In genomic region chr7:13476881-13477444, GRCh38 we compare ENCODE assay signal across 21 cellular contexts.
A peak's percentile ranks its signal among the peaks of the same experiment; 100 is the strongest.
DNase-seq lines count a peak whose midpoint lies in the region; ATAC-seq and TF ChIP-seq lines count a peak whose summit lies in the region.
"Had no signal": no experiment of that assay in that cellular context is flagged by ENCODE, and none has a peak within 500 bp of the region (broad histone marks: within the 10 kb centered on the region; RNA-seq: fewer than 3 reads in every experiment).

No MANE protein-coding gene starts in this region.

- peak overlapping the region; percentile 30; the same call in 1 of the 2 replicates for H2AFZ ChIP-seq in GM23248

- BruUV-seq in Panc1 (replicated peaks; lab: Mats Ljungman, UMichigan) = no TSS peak

- no peaks in the 10 kb centered on the region for H3K27me3 ChIP-seq in GM23248 (replicated peaks; ENCODE audit: insufficient read depth)
- H3K27me3 ChIP-seq in Panc1 (ENCODE audit: control insufficient read depth, insufficient read depth, low read length) = no peaks in the 10 kb centered on the region
- H3K27me3 ChIP-seq: gastrocnemius medialis had no signal

- WGBS in GM23248 (ENCODE audit: low coverage in 1 of 2, low lambda C conversion rate in 2 of 2, missing lambda C conversion rate in 2 of 2), 2 experiments = 24 to 45% methylated on average over 2 of the region's 2 CpGs

- no peak for ATAC-seq in Panc1
- ATAC-seq in activated CD8-positive, alpha-beta T cell treated with anti-CD3 and anti-CD28 coated beads for 36 hours = no peak
- ATAC-seq: gastrocnemius medialis; naive thymus-derived CD8-positive, alpha-beta T cell; stimulated activated naive B cell treated with anti-CD40 and anti-IgM and Interleukin-4, amounts not matched to agents 10 μg/mL and 1 μg/mL and 100 μg/mL, for 72 hours; T-cell had no signal

- H3K27me3 Mint-ChIP-seq in activated CD8-positive, alpha-beta T cell treated with anti-CD3 and anti-CD28 coated beads for 36 hours = no peaks in the 10 kb centered on the region
- H3K27me3 Mint-ChIP-seq: activated T-cell treated with anti-CD3 and anti-CD28 coated beads, Interleukin-2, amount 50 U/mL, for 24 hours; naive thymus-derived CD8-positive, alpha-beta T cell; stimulated activated naive B cell treated with anti-CD40 and anti-IgM and Interleukin-4, amounts not matched to agents 10 μg/mL and 1 μg/mL and 100 μg/mL, for 72 hours; T-cell had no signal

- H4K20me1 ChIP-seq in GM23248 (ENCODE audit: insufficient read depth) = no peaks in the 10 kb centered on the region

- H3K9me2 ChIP-seq in GM23248 (ENCODE audit: insufficient read depth) = no peaks in the 10 kb centered on the region

- H3K9me3 Mint-ChIP-seq in activated CD8-positive, alpha-beta T cell treated with anti-CD3 and anti-CD28 coated beads for 36 hours = peaks cover 3% of the 10 kb centered on the region
- H3K9me3 Mint-ChIP-seq: activated naive CD4-positive, alpha-beta T cell treated with anti-CD3 and anti-CD28 coated beads for 36 hours; activated T-cell treated with anti-CD3 and anti-CD28 coated beads, Interleukin-2, amount 50 U/mL, for 24 hours; stimulated activated naive B cell treated with anti-CD40 and anti-IgM and Interleukin-4, amounts not matched to agents 10 μg/mL and 1 μg/mL and 100 μg/mL, for 72 hours had no signal

- H3K4me1 ChIP-seq in GM23248 (ENCODE audit: insufficient read depth) = no peaks in the 10 kb centered on the region
- no peaks in the 10 kb centered on the region for H3K4me1 ChIP-seq in Panc1 (ENCODE audit: control insufficient read depth, insufficient read depth, low read length)
- H3K4me1 ChIP-seq: gastrocnemius medialis had no signal

- no peak overlapping the region for H3K4me2 ChIP-seq in GM23248 (ENCODE audit: unreplicated experiment)

- no peak overlapping the region for H3K9ac ChIP-seq in GM23248

- H3K27ac ChIP-seq in 22Rv1 (no peak overlapping the region), GM23248 (no peak overlapping the region), Panc1 (ENCODE audit: low read length) (no peak overlapping the region)
- H3K27ac ChIP-seq: gastrocnemius medialis had no signal

- no peak overlapping the region for H3K4me3 ChIP-seq in GM23248
- H3K4me3 ChIP-seq in Panc1 (ENCODE audit: low read depth in 2 of 2, low read length in 2 of 2) = no peak overlapping the region
- H3K4me3 ChIP-seq in epithelial cell of proximal tubule (ENCODE audit: low read depth, low read length) = no peak overlapping the region
- H3K4me3 ChIP-seq: gastrocnemius medialis had no signal

- H3K36me3 ChIP-seq in GM23248 (ENCODE audit: low read depth) = no peaks in the 10 kb centered on the region
- H3K36me3 ChIP-seq in Panc1 (ENCODE audit: control insufficient read depth, insufficient read depth, low read length) = no peaks in the 10 kb centered on the region
- H3K36me3 ChIP-seq: gastrocnemius medialis had no signal

- no peaks in the 10 kb centered on the region for H3K4me1 Mint-ChIP-seq in activated CD8-positive, alpha-beta T cell treated with anti-CD3 and anti-CD28 coated beads for 36 hours (ENCODE audit: low read depth)
- H3K4me1 Mint-ChIP-seq: naive thymus-derived CD8-positive, alpha-beta T cell; stimulated activated naive B cell treated with anti-CD40 and anti-IgM and Interleukin-4, amounts not matched to agents 10 μg/mL and 1 μg/mL and 100 μg/mL, for 72 hours; T-cell had no signal

- no peaks in the 10 kb centered on the region for H3K9me3 ChIP-seq in GM23248 (ENCODE audit: low read depth)
- no peaks in the 10 kb centered on the region for H3K9me3 ChIP-seq in Panc1 (ENCODE audit: control insufficient read depth, insufficient read depth, low read depth, low read length)
- H3K9me3 ChIP-seq: gastrocnemius medialis had no signal

- DNase-seq in GM23248 = peak; percentile 3
- DNase-seq in Panc1 (ENCODE audit: low read depth, low spot score) = no peak
- DNase-seq in epithelial cell of proximal tubule (ENCODE audit: low read depth) = no peak
- DNase-seq in LoVo (ENCODE audit: low spot score) = no peak
- no peak for DNase-seq in effector CD4-positive, alpha-beta T cell
- no peak for DNase-seq in activated CD8-positive, alpha-beta T cell treated with anti-CD3 and anti-CD28 coated beads for 36 hours
- no peak for DNase-seq in D341Med (ENCODE audit: low spot score)
- DNase-seq: activated CD4-positive, alpha-beta T cell treated with anti-CD3 and anti-CD28 coated beads, Interleukin-2, amount 50 U/mL, for 4 hours; activated naive CD4-positive, alpha-beta T cell treated with anti-CD3 and anti-CD28 coated beads for 36 hours; activated T-cell treated with anti-CD3 and anti-CD28 coated beads, Interleukin-2, amount 50 U/mL, for 24 hours; aorta; EL; gastrocnemius medialis; GOT3; mesenchymal stem cell; naive thymus-derived CD8-positive, alpha-beta T cell; NCI-H187 treated with DMSO at 0.1 percent for 48 hours; NCI-H345; stimulated activated naive B cell treated with anti-CD40 and anti-IgM and Interleukin-4, amounts not matched to agents 10 μg/mL and 1 μg/mL and 100 μg/mL, for 72 hours; T-cell had no signal

- CTCF ChIA-PET in Panc1 (lab: Charles Lee) = interaction anchor here (0.6 kb wide), 1 partner anchor 473 kb away, joined by 3 read pairs; no protein-coding TSS in a partner anchor
- CTCF ChIA-PET in activated CD8-positive, alpha-beta T cell treated with anti-CD3 and anti-CD28 coated beads for 36 hours (lab: Charles Lee) = interaction anchor here (1.0 kb wide), 1 partner anchor 8 kb away, joined by 3 read pairs; no protein-coding TSS in a partner anchor

- no peaks in the 10 kb centered on the region for H3F3A ChIP-seq in GM23248 (ENCODE audit: insufficient read depth)

- TF ChIP-seq CTCF in 22Rv1 (IDR thresholded peaks at IDR 0.05) (peak; percentile 35), Panc1 (IDR thresholded peaks at IDR 0.05) (peak; percentile 27; the same call in 1 of the 2 replicates), epithelial cell of proximal tubule (conservative IDR thresholded peaks at IDR 0.05; ENCODE audit: low read depth, low read length) (peak; percentile 46)
- TF ChIP-seq CTCF in activated CD8-positive, alpha-beta T cell treated with anti-CD3 and anti-CD28 coated beads for 36 hours (IDR thresholded peaks at IDR 0.05) = no peak

- no peak overlapping the region for H3K27ac Mint-ChIP-seq in activated CD8-positive, alpha-beta T cell treated with anti-CD3 and anti-CD28 coated beads for 36 hours
- H3K27ac Mint-ChIP-seq: activated naive CD4-positive, alpha-beta T cell treated with anti-CD3 and anti-CD28 coated beads for 36 hours; activated T-cell treated with anti-CD3 and anti-CD28 coated beads, Interleukin-2, amount 50 U/mL, for 24 hours; naive thymus-derived CD8-positive, alpha-beta T cell; stimulated activated naive B cell treated with anti-CD40 and anti-IgM and Interleukin-4, amounts not matched to agents 10 μg/mL and 1 μg/mL and 100 μg/mL, for 72 hours; T-cell had no signal

- in situ Hi-C loops in GM23248 (cut with MboI) (no loop called here), Panc1 (cut with HindIII; ENCODE audit: low pct_unique_long_range_greater_than_20kb, low sequenced_read_pairs) (no loop called here)

- POLR2A ChIA-PET in Panc1 (lab: Charles Lee) = no interaction called here
- POLR2A ChIA-PET in activated CD8-positive, alpha-beta T cell treated with anti-CD3 and anti-CD28 coated beads for 36 hours (lab: Charles Lee) = no interaction called here

- H3K4me3 Mint-ChIP-seq in activated CD8-positive, alpha-beta T cell treated with anti-CD3 and anti-CD28 coated beads for 36 hours = no peak overlapping the region
- H3K4me3 Mint-ChIP-seq: activated naive CD4-positive, alpha-beta T cell treated with anti-CD3 and anti-CD28 coated beads for 36 hours; activated T-cell treated with anti-CD3 and anti-CD28 coated beads, Interleukin-2, amount 50 U/mL, for 24 hours; naive thymus-derived CD8-positive, alpha-beta T cell; stimulated activated naive B cell treated with anti-CD40 and anti-IgM and Interleukin-4, amounts not matched to agents 10 μg/mL and 1 μg/mL and 100 μg/mL, for 72 hours; T-cell had no signal

- no peaks in the 10 kb centered on the region for H3K36me3 Mint-ChIP-seq in activated CD8-positive, alpha-beta T cell treated with anti-CD3 and anti-CD28 coated beads for 36 hours (ENCODE audit: low read depth)
- H3K36me3 Mint-ChIP-seq: naive thymus-derived CD8-positive, alpha-beta T cell; stimulated activated naive B cell treated with anti-CD40 and anti-IgM and Interleukin-4, amounts not matched to agents 10 μg/mL and 1 μg/mL and 100 μg/mL, for 72 hours; T-cell had no signal

- H3K79me2 ChIP-seq in GM23248 (ENCODE audit: insufficient read depth) = no peaks in the 10 kb centered on the region

- intact Hi-C loops in Panc1 (cut with micrococcal nuclease; ENCODE audit: unreplicated experiment) = no loop called here
- intact Hi-C loops in activated CD8-positive, alpha-beta T cell treated with anti-CD3 and anti-CD28 coated beads for 36 hours (cut with micrococcal nuclease) = no loop called here
